In the genomic region with DNA sequence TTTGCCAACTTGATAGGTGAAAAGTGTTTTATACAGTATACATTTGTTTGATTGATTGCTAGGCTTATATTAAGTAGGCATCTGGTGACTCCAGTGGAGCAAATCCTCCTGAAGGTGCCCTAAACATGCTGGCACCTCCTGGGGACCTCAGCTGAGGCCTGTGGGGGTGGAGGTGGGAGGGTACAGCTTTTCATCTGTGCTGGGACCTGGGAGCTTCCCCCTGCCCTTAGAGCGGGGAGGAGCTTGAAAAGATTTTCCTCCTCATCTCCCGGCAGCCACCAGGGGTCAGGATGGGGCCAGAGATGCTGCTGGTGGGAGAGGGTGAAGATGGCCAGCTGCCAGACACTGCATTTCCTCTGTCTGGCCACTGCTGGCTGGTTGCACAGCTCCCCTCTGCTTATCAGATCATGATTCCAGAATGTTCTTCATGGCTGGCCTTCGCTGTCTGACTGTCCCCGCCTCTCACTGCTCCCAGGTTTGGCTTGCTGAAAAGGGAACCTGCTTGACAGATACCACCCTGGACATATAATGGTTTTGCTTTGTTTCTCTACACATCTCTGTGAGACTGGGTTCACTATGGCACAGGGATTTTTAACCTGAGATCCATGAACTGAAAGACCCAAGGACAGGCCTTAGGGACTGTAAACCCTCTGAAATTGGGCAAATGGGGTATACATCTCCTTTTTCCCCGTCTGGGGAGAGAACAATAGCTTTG, we compare ENCODE assay signal across 8 cellular contexts. TPM values are rescaled to one million over a fixed set of nuclear protein-coding genes. Genes with fewer than 3 reads are reported as not detected.
DNase-seq lines count a peak whose midpoint lies in the region; ATAC-seq and TF ChIP-seq lines count a peak whose summit lies in the region.

No MANE protein-coding gene starts in this region.

- CTCF ChIA-PET in activated CD4-positive, alpha-beta memory T cell treated with anti-CD3 and anti-CD28 coated beads for 36 hours (lab: Charles Lee), result interaction anchor here (0.5 to 6.1 kb wide), 40 partner anchors 9 to 503 kb away, joined by 3 to 103 read pairs (median 5); a partner anchor contains a TSS

- peaks cover 2% of the 10 kb centered on the region for H3K4me1 Mint-ChIP-seq in activated CD4-positive, alpha-beta memory T cell treated with anti-CD3 and anti-CD28 coated beads for 36 hours (ENCODE audit: low read depth)

- H3K27ac Mint-ChIP-seq in activated CD4-positive, alpha-beta memory T cell treated with anti-CD3 and anti-CD28 coated beads for 36 hours, result no peak overlapping the region

- DNase-seq in COLO829 (ENCODE audit: low spot score) (peak; percentile 94), HL-60 (ENCODE audit: low read depth in 1 of 2, low spot score in 1 of 2) (peak; percentile 58 to 86), NCI-H82 (lab: John Stamatoyannopoulos, UW) (peak; percentile 93), dorsolateral prefrontal cortex (peak; percentile 73 to 89 (median 84)), medulla oblongata (ENCODE audit: extremely low spot score) (peak; percentile 93)
- DNase-seq in activated CD4-positive, alpha-beta memory T cell treated with anti-CD3 and anti-CD28 coated beads for 36 hours, result peak; percentile 91
- DNase-seq in stimulated activated CD8-positive, alpha-beta memory T cell treated with anti-CD3 and anti-CD28 coated beads, Interleukin-15, amount 100 ng/mL, for 1 hour (ENCODE audit: low read depth), result peak; percentile 57

- H3K4me3 ChIP-seq in HL-60 (replicated peaks; ENCODE audit: insufficient read depth, low read length), result no peak overlapping the region
- H3K4me3 ChIP-seq in dorsolateral prefrontal cortex, result peak overlapping the region in 1 of 59 donors; percentile 12

- peak; percentile 99 for ATAC-seq in GM21367 (IDR thresholded peaks at IDR 0.05; ENCODE audit: unreplicated experiment)

- H3K27ac ChIP-seq in HL-60 (replicated peaks) (no peak overlapping the region), dorsolateral prefrontal cortex (peak overlapping the region in 43 of 59 donors; percentile 3 to 86 (median 52))

- no peaks in the 10 kb centered on the region for H3K9me3 Mint-ChIP-seq in activated CD4-positive, alpha-beta memory T cell treated with anti-CD3 and anti-CD28 coated beads for 36 hours

- H3K4me3 Mint-ChIP-seq in activated CD4-positive, alpha-beta memory T cell treated with anti-CD3 and anti-CD28 coated beads for 36 hours, result no peak overlapping the region

- H3K36me3 Mint-ChIP-seq in activated CD4-positive, alpha-beta memory T cell treated with anti-CD3 and anti-CD28 coated beads for 36 hours, result no peaks in the 10 kb centered on the region

- peak; percentile 75 for TF ChIP-seq CTCF in HL-60 (IDR thresholded peaks at IDR 0.05; ENCODE audit: insufficient read depth, low read length)
- TF ChIP-seq CTCF in dorsolateral prefrontal cortex (IDR thresholded peaks at IDR 0.05 in 54 of 56, conservative IDR thresholded peaks at IDR 0.05 in 2 of 56; ENCODE audit: low read depth in 1 of 56, partially characterized antibody in 56 of 56), result peak; percentile 38 to 87 (median 75)

- peaks cover 15% of the 10 kb centered on the region for H3K27me3 Mint-ChIP-seq in activated CD4-positive, alpha-beta memory T cell treated with anti-CD3 and anti-CD28 coated beads for 36 hours

- H3K27me3 ChIP-seq in HL-60 (ENCODE audit: insufficient read depth, poor library complexity, severe bottlenecking), result peaks cover 2% of the 10 kb centered on the region
- H3K27me3 ChIP-seq in dorsolateral prefrontal cortex, result no peaks in the 10 kb centered on the region

- POLR2A ChIA-PET in activated CD4-positive, alpha-beta memory T cell treated with anti-CD3 and anti-CD28 coated beads for 36 hours (lab: Charles Lee), result interaction anchor here (0.8 to 1.0 kb wide), 3 partner anchors 17 to 557 kb away, joined by 3 to 4 read pairs (median 3); a partner anchor contains a TSS

- intact Hi-C loops in activated CD4-positive, alpha-beta memory T cell treated with anti-CD3 and anti-CD28 coated beads for 36 hours (cut with micrococcal nuclease), result loop anchor here (1.0 kb wide), 4 partner anchors 17 to 340 kb away; no protein-coding TSS in a partner anchor
- intact Hi-C loops in dorsolateral prefrontal cortex (cut with DNase I), result no loop called here

RNA-seq across cellular contexts. Expression of a gene that starts 10.5 kb away (rescaled TPM):
- under 1 TPM in 1 of 2 experiments, not detected in 1; 0.12 TPM for total RNA-seq in activated CD4-positive, alpha-beta memory T cell treated with anti-CD3 and anti-CD28 coated beads for 36 hours
- 100 to 1,000 TPM in 119 of 120 experiments, 10 to 100 TPM in 1; 61.3 to 302 (median 213) TPM for total RNA-seq in dorsolateral prefrontal cortex

RNA-seq across cellular contexts. Expression of a gene that starts 21.4 kb away (rescaled TPM):
- 100 to 1,000 TPM; 182 to 190 TPM for total RNA-seq in activated CD4-positive, alpha-beta memory T cell treated with anti-CD3 and anti-CD28 coated beads for 36 hours
- total RNA-seq in dorsolateral prefrontal cortex, result 100 to 1,000 TPM in 99 of 120 experiments, 10 to 100 TPM in 21; 48.8 to 291 (median 147) TPM

RNA-seq across cellular contexts. Expression of a gene that starts 33.0 kb away (rescaled TPM):
- 1 to 10 TPM; 7.7 to 8.2 TPM for total RNA-seq in activated CD4-positive, alpha-beta memory T cell treated with anti-CD3 and anti-CD28 coated beads for 36 hours
- 10 to 100 TPM; 20.2 to 54.1 (median 34.9) TPM for total RNA-seq in dorsolateral prefrontal cortex

RNA-seq across cellular contexts. Expression of a gene that starts 37.5 kb away (rescaled TPM):
- 1 to 10 TPM; 1.2 to 1.4 TPM for total RNA-seq in activated CD4-positive, alpha-beta memory T cell treated with anti-CD3 and anti-CD28 coated beads for 36 hours
- 10 to 100 TPM; 11.8 to 39.5 (median 21.5) TPM for total RNA-seq in dorsolateral prefrontal cortex

RNA-seq across cellular contexts. Expression of a gene that starts 47.1 kb away (rescaled TPM):
- total RNA-seq in activated CD4-positive, alpha-beta memory T cell treated with anti-CD3 and anti-CD28 coated beads for 36 hours, result 1 to 10 TPM; 2.5 to 2.6 TPM
- total RNA-seq in dorsolateral prefrontal cortex, result 1 to 10 TPM in 9 of 120 experiments, under 1 TPM in 66, not detected in 45; 0.10 to 1.4 (median 0.55) TPM

Comparison
In these comparisons a context has a peak if more than half of its experiments do, and no peak if none do; other contexts are left out.
1. RNA of a gene that starts 10.5 kb away (total RNA-seq): 61.3 to 302 TPM in dorsolateral prefrontal cortex; 0.12 TPM in activated CD4-positive, alpha-beta memory T cell treated with anti-CD3 and anti-CD28 coated beads for 36 hours; every median in the first group is over 10 times any median in the second.
2. Peak in every context shown above with its lines, with median percentiles within 50 percentile points of each other: DNase-seq.